In genomic region chr14:23895480-23895879, GRCh38 we compare ENCODE assay signal across 2 cellular contexts.
A peak's percentile ranks its signal among the peaks of the same experiment; 100 is the strongest.
TF ChIP-seq lines count a peak whose summit lies in the region.

No MANE protein-coding gene starts in this region.

TF ChIP-seq in WTC11, 78 proteins besides CTCF, POLR2A, EP300 and RAD21 (continued from another document):
- TF ChIP-seq ARID4B (CRISPR knock-in tag; IDR thresholded peaks at IDR 0.05; ENCODE audit: borderline replicate concordance) (no peak), USF1 (CRISPR knock-in tag; IDR thresholded peaks at IDR 0.05) (no peak), TEAD4 (CRISPR knock-in tag; IDR thresholded peaks at IDR 0.05) (no peak), AR (CRISPR knock-in tag; IDR thresholded peaks at IDR 0.05) (no peak), PRRX2 (CRISPR knock-in tag; IDR thresholded peaks at IDR 0.05) (no peak), ZNF512 (CRISPR knock-in tag; IDR thresholded peaks at IDR 0.05; ENCODE audit: borderline replicate concordance) (no peak)

TF ChIP-seq in HepG2, 621 proteins besides CTCF, POLR2A, EP300 and RAD21 (continued from another document):
- TF ChIP-seq ZNF407 (CRISPR knock-in tag; IDR thresholded peaks at IDR 0.05; ENCODE audit: not compliant biosample characterization) (no peak), CHD4 (IDR thresholded peaks at IDR 0.05; ENCODE audit: borderline replicate concordance, low read length) (no peak), LCORL (IDR thresholded peaks at IDR 0.05) (no peak), LCORL (CRISPR knock-in tag; IDR thresholded peaks at IDR 0.05) (no peak), SUZ12 (IDR thresholded peaks at IDR 0.05; ENCODE audit: low read depth, low read length) (no peak), ZNF574 (CRISPR knock-in tag; IDR thresholded peaks at IDR 0.05) (no peak), ZNF652 (CRISPR knock-in tag; IDR thresholded peaks at IDR 0.05; ENCODE audit: borderline replicate concordance, low read depth) (no peak), YEATS2 (CRISPR knock-in tag; IDR thresholded peaks at IDR 0.05; ENCODE audit: borderline replicate concordance) (no peak), RBAK (CRISPR knock-in tag; IDR thresholded peaks at IDR 0.05) (no peak), NR0B2 (CRISPR knock-in tag; IDR thresholded peaks at IDR 0.05) (no peak), ZMYM2 (CRISPR knock-in tag; IDR thresholded peaks at IDR 0.05) (no peak), FOXJ3 (CRISPR knock-in tag; IDR thresholded peaks at IDR 0.05; ENCODE audit: borderline replicate concordance) (no peak), KLF12 (CRISPR knock-in tag; IDR thresholded peaks at IDR 0.05; ENCODE audit: borderline replicate concordance) (no peak), NFATC3 (CRISPR knock-in tag; IDR thresholded peaks at IDR 0.05) (no peak), STAG1 (CRISPR knock-in tag; IDR thresholded peaks at IDR 0.05) (peak; percentile 50), RNF2 (conservative IDR thresholded peaks at IDR 0.05; ENCODE audit: low read depth) (no peak), FOXP4 (CRISPR knock-in tag; IDR thresholded peaks at IDR 0.05) (no peak)
